ENCODE assay signal across 16 cellular contexts in genomic region chr12:131555197-131555820, GRCh38.
DNase-seq lines count a peak whose midpoint lies in the region; TF ChIP-seq lines count a peak whose summit lies in the region.
"Had no signal": no experiment of that assay in that cellular context is flagged by ENCODE, and none has a peak within 500 bp of the region (broad histone marks: within the 10 kb centered on the region; RNA-seq: fewer than 3 reads in every experiment).

No MANE protein-coding gene starts in this region.

- no peak for TF ChIP-seq CTCF in MCF 10A (IDR thresholded peaks at IDR 0.05; ENCODE audit: unreplicated experiment)
- TF ChIP-seq CTCF in breast epithelium (IDR thresholded peaks at IDR 0.05), result no peak
- no peak for TF ChIP-seq CTCF in mammary epithelial cell (conservative IDR thresholded peaks at IDR 0.05 in 1 of 2, IDR thresholded peaks at IDR 0.05 in 1 of 2; ENCODE audit: extremely low read depth in 1 of 2, insufficient read depth in 1 of 2, low read depth in 1 of 2, low read length in 2 of 2)
- no peak for TF ChIP-seq CTCF in Peyer's patch (IDR thresholded peaks at IDR 0.05)
- TF ChIP-seq CTCF in tibial artery (IDR thresholded peaks at IDR 0.05), result no peak

- WGBS in mammary epithelial cell (ENCODE audit: low coverage, missing lambda C conversion rate), result 10% methylated on average over 8 of the region's 17 CpGs

- no peaks in the 10 kb centered on the region for H4K20me1 ChIP-seq in mammary epithelial cell (ENCODE audit: insufficient read depth, low read length)

- no peaks in the 10 kb centered on the region for H3K27me3 Mint-ChIP-seq in MCF 10A (ENCODE audit: insufficient read depth, unreplicated experiment)

- TF ChIP-seq POLR2A in breast epithelium (IDR thresholded peaks at IDR 0.05), result no peak
- no peak for TF ChIP-seq POLR2A in Peyer's patch (IDR thresholded peaks at IDR 0.05)

- H2AFZ ChIP-seq in mammary epithelial cell (ENCODE audit: low read depth, low read length), result no peak overlapping the region

- DNase-seq in MCF 10A (ENCODE audit: unreplicated experiment) (peak; percentile 75), breast epithelium (ENCODE audit: low spot score in 2 of 2) (no peak), mammary epithelial cell (peak; percentile 45), islet precursor cell (peak; percentile 80), Peyer's patch (no peak), tibial artery (no peak), DMS53 (lab: John Stamatoyannopoulos, UW) (no peak)
- DNase-seq in activated naive CD4-positive, alpha-beta T cell treated with Interleukin-2 at 50 U/mL for 16 hours, result no peak
- DNase-seq: CD8-positive, alpha-beta T cell; DMS79; NCI-H1436 treated with DMSO at 0.1 percent for 48 hours; NCI-H2029 treated with DMSO at 0.1 percent for 48 hours; NCI-H2171 treated with DMSO at 0.1 percent for 48 hours; NCI-H446 treated with DMSO at 0.1 percent for 48 hours; NCI-H748 treated with DMSO at 0.1 percent for 48 hours; Right ventricle myocardium superior had no signal

- no peaks in the 10 kb centered on the region for H3K4me1 Mint-ChIP-seq in MCF 10A (ENCODE audit: insufficient read depth, unreplicated experiment)

- no peak overlapping the region for H3K4me3 Mint-ChIP-seq in MCF 10A (ENCODE audit: unreplicated experiment)
- H3K4me3 Mint-ChIP-seq: CD8-positive, alpha-beta T cell had no signal

- H3K27ac ChIP-seq in breast epithelium (no peak overlapping the region), mammary epithelial cell (ENCODE audit: insufficient read depth, low read depth, low read length) (no peak overlapping the region), Peyer's patch (no peak overlapping the region), tibial artery (no peak overlapping the region)

- no peaks in the 10 kb centered on the region for H3K36me3 Mint-ChIP-seq in MCF 10A (ENCODE audit: insufficient read depth, unreplicated experiment)
- H3K36me3 Mint-ChIP-seq: CD8-positive, alpha-beta T cell had no signal

- no peaks in the 10 kb centered on the region for H3K79me2 ChIP-seq in mammary epithelial cell (ENCODE audit: insufficient read depth, low read length)

- in situ Hi-C loops in mammary epithelial cell (cut with MboI; ENCODE audit: low sequenced_read_pairs in 2 of 2), result no loop called here

- POLR2A ChIA-PET in MCF 10A (lab: Yijun Ruan, JAX), result interaction anchor here (0.6 to 0.7 kb wide), 2 partner anchors 183 to 514 kb away, joined by 3 to 4 read pairs; no protein-coding TSS in a partner anchor

- H3K27me3 ChIP-seq in breast epithelium (peaks cover 0 to 38% of the 10 kb centered on the region in 2 donors), mammary epithelial cell (ENCODE audit: insufficient read depth, low read length) (no peaks in the 10 kb centered on the region), Peyer's patch (no peaks in the 10 kb centered on the region), tibial artery (peaks cover 0 to 17% of the 10 kb centered on the region in 2 donors)

- H3K4me2 ChIP-seq in mammary epithelial cell (ENCODE audit: insufficient read depth, low read depth, low read length), result no peak overlapping the region

- H3K9ac ChIP-seq in mammary epithelial cell (ENCODE audit: insufficient read depth, low read length), result no peak overlapping the region

- dilution Hi-C loops in mammary epithelial cell (cut with HindIII; ENCODE audit: low sequenced_read_pairs), result no loop called here

- intact Hi-C loops in MCF 10A (cut with micrococcal nuclease), result loop anchor here (10.0 kb wide), 1 partner anchor 641 kb away; no protein-coding TSS in a partner anchor
- intact Hi-C loops in breast epithelium (cut with DNase I; ENCODE audit: low total_unique reads), result no loop called here
- intact Hi-C loops in mammary epithelial cell (cut with micrococcal nuclease), result no loop called here
- intact Hi-C loops in tibial artery (cut with DNase I; ENCODE audit: low total_unique reads), result no loop called here

- H3K4me3 ChIP-seq in breast epithelium (no peak overlapping the region), mammary epithelial cell (replicated peaks in 1 of 3; ENCODE audit: insufficient read depth in 1 of 3, low read depth in 2 of 3, low read length in 3 of 3) (no peak overlapping the region), Peyer's patch (no peak overlapping the region), tibial artery (no peak overlapping the region)

- no peaks in the 10 kb centered on the region for H3K36me3 ChIP-seq in breast epithelium
- H3K36me3 ChIP-seq in mammary epithelial cell (ENCODE audit: insufficient read depth, low read length), result no peaks in the 10 kb centered on the region
- no peaks in the 10 kb centered on the region for H3K36me3 ChIP-seq in Peyer's patch
- no peaks in the 10 kb centered on the region for H3K36me3 ChIP-seq in tibial artery

- no peaks in the 10 kb centered on the region for H3K9me3 ChIP-seq in breast epithelium
- peaks cover 9% of the 10 kb centered on the region for H3K9me3 ChIP-seq in mammary epithelial cell (replicated peaks; ENCODE audit: insufficient read depth, low read length)
- H3K9me3 ChIP-seq in Peyer's patch, result no peaks in the 10 kb centered on the region
- H3K9me3 ChIP-seq in tibial artery, result no peaks in the 10 kb centered on the region

- no peak overlapping the region for H3K27ac Mint-ChIP-seq in MCF 10A (ENCODE audit: low read depth, unreplicated experiment)
- H3K27ac Mint-ChIP-seq: CD8-positive, alpha-beta T cell had no signal

- CTCF ChIA-PET in MCF 10A (lab: Yijun Ruan, JAX) (interaction anchor here (0.8 to 1.6 kb wide), 4 partner anchors 13 to 451 kb away, joined by 3 to 4 read pairs (median 3); no protein-coding TSS in a partner anchor), mammary epithelial cell (lab: Charles Lee; ENCODE audit: low non-redundant PET) (no interaction called here)

- BruUV-seq in MCF 10A (replicated peaks; lab: Mats Ljungman, UMichigan), result no TSS peak
- BruUV-seq in mammary epithelial cell (replicated peaks; lab: Mats Ljungman, UMichigan), result no TSS peak

- H3K4me1 ChIP-seq in breast epithelium (no peaks in the 10 kb centered on the region), mammary epithelial cell (ENCODE audit: insufficient read depth, low read length) (no peaks in the 10 kb centered on the region), Peyer's patch (no peaks in the 10 kb centered on the region), tibial artery (no peaks in the 10 kb centered on the region)

- no peaks in the 10 kb centered on the region for H3K9me3 Mint-ChIP-seq in MCF 10A (ENCODE audit: unreplicated experiment)
- H3K9me3 Mint-ChIP-seq: CD8-positive, alpha-beta T cell had no signal

Comparison
In these comparisons a context has a peak if more than half of its experiments do, and no peak if none do; other contexts are left out.
1. DNase-seq: peak in MCF 10A (single experiment), mammary epithelial cell (single experiment) and islet precursor cell (single experiment); none in breast epithelium (0 of 2), Peyer's patch (0 of 3), activated naive CD4-positive, alpha-beta T cell treated with Interleukin-2 at 50 U/mL for 16 hours (single experiment), tibial artery (0 of 2) and DMS53 (single experiment).